11 cellular contexts compared by ENCODE assay signal in the genomic region with DNA sequence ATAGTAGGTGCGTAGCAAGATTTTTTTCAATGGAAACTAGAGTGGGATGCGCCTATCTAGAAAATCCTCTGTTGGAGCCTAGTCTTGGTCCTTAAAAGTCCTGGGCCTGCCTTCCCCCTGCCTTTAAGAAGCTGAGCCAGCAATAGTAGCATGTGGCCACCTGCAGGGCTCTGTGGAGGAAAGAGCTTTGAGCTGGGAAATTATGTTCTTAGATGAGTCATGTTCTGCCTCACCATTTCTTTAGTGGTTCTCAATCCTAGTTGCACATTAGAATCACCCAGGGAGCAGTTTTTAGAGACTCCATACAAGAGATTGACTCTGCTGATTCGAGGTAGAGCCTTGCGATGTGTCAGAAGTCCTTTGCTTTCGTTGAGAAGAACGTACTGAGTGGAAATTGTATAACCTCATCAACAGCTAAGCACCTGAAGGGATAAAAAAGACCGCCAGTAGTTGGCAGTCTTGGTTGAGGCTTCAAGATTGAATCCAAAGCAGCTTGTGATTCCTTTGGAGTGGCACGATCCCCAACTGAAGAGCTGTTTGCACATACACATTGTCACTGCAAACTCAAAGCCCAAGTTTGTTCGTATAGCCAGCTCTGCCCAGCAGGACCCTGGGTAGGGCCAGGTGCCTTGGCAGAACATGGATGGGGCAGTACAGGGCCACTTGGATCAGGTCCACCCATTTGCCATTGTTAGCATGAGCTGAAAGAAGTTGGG.
DNase-seq lines count a peak whose midpoint lies in the region; ATAC-seq and TF ChIP-seq lines count a peak whose summit lies in the region.
"Had no signal": no experiment of that assay in that cellular context is flagged by ENCODE, and none has a peak within 500 bp of the region (broad histone marks: within the 10 kb centered on the region; RNA-seq: fewer than 3 reads in every experiment).

No MANE protein-coding gene starts in this region.

- no peak overlapping the region for H3K9ac ChIP-seq in mesenchymal stem cell (ENCODE audit: low read length)

- no peak overlapping the region for H4K91ac ChIP-seq in mesenchymal stem cell (ENCODE audit: low read length)

- peak overlapping the region in 1 of 2 experiments; percentile 48 for H2BK12ac ChIP-seq in mesenchymal stem cell (ENCODE audit: low read length in 2 of 2)

- WGBS in mesenchymal stem cell = 92% methylated on average over 9 of the region's 9 CpGs

- H2BK120ac ChIP-seq in mesenchymal stem cell (ENCODE audit: low read depth, low read length) = no peak overlapping the region

- H3K14ac ChIP-seq in mesenchymal stem cell (ENCODE audit: low read length in 2 of 2) = no peak overlapping the region

- H3K4me3 ChIP-seq in mesenchymal stem cell (ENCODE audit: insufficient read depth in 1 of 2, low read depth in 1 of 2, low read length in 2 of 2) = no peak overlapping the region
- no peak overlapping the region for H3K4me3 ChIP-seq in mucosa of descending colon

- peaks cover 2% of the 10 kb centered on the region for H3K79me1 ChIP-seq in mesenchymal stem cell (replicated peaks; ENCODE audit: low read length, poor library complexity, severe bottlenecking)

- peaks cover 11 to 33% of the 10 kb centered on the region in 2 donors for H3K27me3 Mint-ChIP-seq in natural killer cell (ENCODE audit: low read depth in 2 of 2)

- no peak overlapping the region for H3K23ac ChIP-seq in mesenchymal stem cell (ENCODE audit: low read length in 2 of 2)

- H3K4me2 ChIP-seq in mesenchymal stem cell (ENCODE audit: low read length, poor library complexity, severe bottlenecking) = no peak overlapping the region

- in situ Hi-C loops in ACHN (cut with HindIII; ENCODE audit: low pct_ligation_motif_present, low pct_unique_long_range_greater_than_20kb, low sequenced_read_pairs) = loop anchor here (25.0 kb wide), 1 partner anchor 106 kb away; no protein-coding TSS in a partner anchor

- H4K8ac ChIP-seq in mesenchymal stem cell (ENCODE audit: low read length) = no peak overlapping the region

- peak overlapping the region in 1 of 2 experiments; percentile 61 for H3K18ac ChIP-seq in mesenchymal stem cell (ENCODE audit: low read depth in 1 of 2, low read length in 2 of 2)

- ATAC-seq in mucosa of descending colon (no peak), natural killer cell (no peak)

- H3K9me3 ChIP-seq in mesenchymal stem cell (ENCODE audit: control insufficient read depth, low read length) = no peaks in the 10 kb centered on the region
- no peaks in the 10 kb centered on the region for H3K9me3 ChIP-seq in mucosa of descending colon

- H3K4me1 ChIP-seq in mesenchymal stem cell (ENCODE audit: control insufficient read depth, insufficient read depth, low read depth, low read length) (no peaks in the 10 kb centered on the region), mucosa of descending colon (ENCODE audit: low read depth) (no peaks in the 10 kb centered on the region)

- peak overlapping the region in 1 of 2 experiments; percentile 27 for H3K4ac ChIP-seq in mesenchymal stem cell (ENCODE audit: low read depth in 1 of 2, low read length in 2 of 2)

- H3K4me3 Mint-ChIP-seq in natural killer cell = no peak overlapping the region
- H3K4me3 Mint-ChIP-seq: CD4-positive, alpha-beta memory T cell had no signal

- no peak overlapping the region for H3K27ac Mint-ChIP-seq in natural killer cell

- DNase-seq in ACHN (peak; percentile 8), M059J (ENCODE audit: low read depth) (peak; percentile 58), cerebellar nuclear complex (lab: John Stamatoyannopoulos, UW) (peak; percentile 22 to 67), mesenchymal stem cell (no peak), GDM1 (lab: John Stamatoyannopoulos, UW) (no peak), mucosa of descending colon (no peak), natural killer cell (no peak), HuH-7 (ENCODE audit: low spot score) (no peak)
- DNase-seq: activated effector memory CD4-positive, alpha-beta T cell treated with anti-CD3 and anti-CD28 coated beads, Interleukin-2, amount 50 U/mL, for 16 hours; CD4-positive, alpha-beta memory T cell; NCI-H510A treated with DMSO at 0.1 percent for 48 hours had no signal

- no peaks in the 10 kb centered on the region for H3K36me3 ChIP-seq in mesenchymal stem cell (ENCODE audit: control insufficient read depth in 1 of 2, insufficient read depth in 2 of 2, low read depth in 1 of 2, low read length in 2 of 2)
- no peaks in the 10 kb centered on the region for H3K36me3 ChIP-seq in mucosa of descending colon (ENCODE audit: low read depth)

- no peak overlapping the region for H2BK15ac ChIP-seq in mesenchymal stem cell (ENCODE audit: low read depth, poor library complexity, severe bottlenecking)

- H2AK5ac ChIP-seq in mesenchymal stem cell (ENCODE audit: low read length, severe bottlenecking) = peak overlapping the region; percentile 71

- H3K27ac ChIP-seq in mesenchymal stem cell (ENCODE audit: low read length, poor library complexity, severe bottlenecking) = no peak overlapping the region

- H3K4me1 Mint-ChIP-seq in natural killer cell = no peaks in the 10 kb centered on the region
- H3K4me1 Mint-ChIP-seq: CD4-positive, alpha-beta memory T cell had no signal

- no peaks in the 10 kb centered on the region for H3K9me3 Mint-ChIP-seq in natural killer cell
- H3K9me3 Mint-ChIP-seq: CD4-positive, alpha-beta memory T cell had no signal

- intact Hi-C loops in mucosa of descending colon (cut with DNase I, micrococcal nuclease) = no loop called here
- intact Hi-C loops in natural killer cell (cut with micrococcal nuclease) = no loop called here

- no peak for TF ChIP-seq CTCF in mucosa of descending colon (IDR thresholded peaks at IDR 0.05)
- TF ChIP-seq CTCF in natural killer cell (IDR thresholded peaks at IDR 0.05) = no peak

- H3K27me3 ChIP-seq in mesenchymal stem cell (ENCODE audit: control insufficient read depth in 1 of 2, insufficient read depth in 1 of 2, low read length in 2 of 2) = no peaks in the 10 kb centered on the region

- H2BK5ac ChIP-seq in mesenchymal stem cell (ENCODE audit: low read depth, low read length, poor library complexity, severe bottlenecking) = no peak overlapping the region

- H3K36me3 Mint-ChIP-seq in natural killer cell = no peaks in the 10 kb centered on the region
- H3K36me3 Mint-ChIP-seq: CD4-positive, alpha-beta memory T cell had no signal

- no peak overlapping the region for H2AFZ ChIP-seq in mesenchymal stem cell (ENCODE audit: low read depth, low read length)

Comparison
In these comparisons a context has a peak if more than half of its experiments do, and no peak if none do; other contexts are left out.
1. DNase-seq: peak in ACHN (single experiment), M059J (single experiment) and cerebellar nuclear complex (2 of 2); none in mesenchymal stem cell (single experiment), GDM1 (single experiment), mucosa of descending colon (0 of 3), natural killer cell (single experiment) and HuH-7 (single experiment).